1 cellular context compared by ENCODE assay signal in genomic region chr1:24535021-24535424, GRCh38.
A peak's percentile ranks its signal among the peaks of the same experiment; 100 is the strongest.
TF ChIP-seq lines count a peak whose summit lies in the region.

No MANE protein-coding gene starts in this region.

TF ChIP-seq in K562, 482 proteins besides CTCF, POLR2A, EP300 and RAD21 (continued from another document):
- TF ChIP-seq MGA (IDR thresholded peaks at IDR 0.05) (peak; percentile 53; the same call in 1 of the 2 replicates), E2F6 (IDR thresholded peaks at IDR 0.05; ENCODE audit: borderline replicate concordance in 1 of 2, extremely low read depth in 1 of 2, insufficient read depth in 1 of 2, insufficient read length in 1 of 2, low read depth in 1 of 2, low read length in 1 of 2, poor library complexity in 1 of 2, severe bottlenecking in 1 of 2) (peak; percentile 22 to 50), POLR2B (IDR thresholded peaks at IDR 0.05; ENCODE audit: low read depth, partially characterized antibody) (no peak), GABPA (tag; conservative IDR thresholded peaks at IDR 0.05; ENCODE audit: low read depth) (0 out of 2 replicates have a peak, but pooled peaks have one; percentile 8), SMAD4 (CRISPR knock-in tag; conservative IDR thresholded peaks at IDR 0.05) (no peak), POU5F1 (IDR thresholded peaks at IDR 0.05; ENCODE audit: borderline replicate concordance, low read depth, low read length, partially characterized antibody) (no peak), FOSL1 (tag; conservative IDR thresholded peaks at IDR 0.05) (0 out of 2 replicates have a peak, but pooled peaks have one; percentile 2), RFX1 (IDR thresholded peaks at IDR 0.05) (no peak), EWSR1 (IDR thresholded peaks at IDR 0.05; ENCODE audit: borderline replicate concordance, low read depth, partially characterized antibody) (no peak), L3MBTL2 (IDR thresholded peaks at IDR 0.05) (peak; percentile 44), JUND (IDR thresholded peaks at IDR 0.05; ENCODE audit: borderline replicate concordance, low read depth, low read length) (no peak), JUND (tag; IDR thresholded peaks at IDR 0.05; ENCODE audit: borderline replicate concordance, low read depth, low read length) (0 out of 3 replicates have a peak, but pooled peaks have one; percentile 8), ZBTB7A (IDR thresholded peaks at IDR 0.05; ENCODE audit: borderline replicate concordance, control insufficient read depth, low read depth, low read length) (0 out of 2 replicates have a peak, but pooled peaks have one; percentile 21), MLLT1 (IDR thresholded peaks at IDR 0.05) (no peak), PHF20 (IDR thresholded peaks at IDR 0.05; ENCODE audit: partially characterized antibody) (no peak), NR4A1 (CRISPR knock-in tag; IDR thresholded peaks at IDR 0.05) (no peak), NR4A1 (tag; IDR thresholded peaks at IDR 0.05) (peak; percentile 79; the same call in 1 of the 2 replicates)
